ENCODE assay signal across 1 cellular context in the genomic region with DNA sequence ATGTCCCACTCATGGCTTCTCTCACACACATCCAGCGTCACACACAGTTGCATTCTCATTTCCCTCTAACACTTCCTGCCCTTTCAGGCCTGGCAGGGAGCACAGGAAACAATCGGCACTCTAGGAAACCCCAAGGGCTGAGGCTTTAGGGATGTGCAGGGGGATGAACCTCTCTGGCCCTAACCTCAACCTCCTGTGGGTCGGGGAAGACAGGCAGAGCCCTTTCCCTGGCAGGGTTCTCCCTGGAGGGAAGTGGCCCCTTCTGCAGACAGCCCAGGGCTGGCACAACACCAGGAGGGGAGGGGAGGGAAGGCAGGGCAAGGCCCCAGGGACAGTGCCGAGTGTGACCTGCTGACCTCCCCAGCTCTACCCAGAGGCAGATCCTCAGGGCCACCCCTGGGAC.
TF ChIP-seq lines count a peak whose summit lies in the region.

No MANE protein-coding gene starts in this region.

TF ChIP-seq in GM23338, 12 proteins besides CTCF, POLR2A, EP300 and RAD21 (continued from another document):
- TF ChIP-seq, protein P1, sequence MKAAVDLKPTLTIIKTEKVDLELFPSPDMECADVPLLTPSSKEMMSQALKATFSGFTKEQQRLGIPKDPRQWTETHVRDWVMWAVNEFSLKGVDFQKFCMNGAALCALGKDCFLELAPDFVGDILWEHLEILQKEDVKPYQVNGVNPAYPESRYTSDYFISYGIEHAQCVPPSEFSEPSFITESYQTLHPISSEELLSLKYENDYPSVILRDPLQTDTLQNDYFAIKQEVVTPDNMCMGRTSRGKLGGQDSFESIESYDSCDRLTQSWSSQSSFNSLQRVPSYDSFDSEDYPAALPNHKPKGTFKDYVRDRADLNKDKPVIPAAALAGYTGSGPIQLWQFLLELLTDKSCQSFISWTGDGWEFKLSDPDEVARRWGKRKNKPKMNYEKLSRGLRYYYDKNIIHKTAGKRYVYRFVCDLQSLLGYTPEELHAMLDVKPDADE (IDR thresholded peaks at IDR 0.05), result no peak
- TF ChIP-seq STAT1 (IDR thresholded peaks at IDR 0.05; ENCODE audit: unreplicated experiment), result no peak
